In genomic region chr4:27474691-27475090, GRCh38 we compare ENCODE assay signal across 26 cellular contexts.
"Had no signal": no experiment of that assay in that cellular context is flagged by ENCODE, and none has a peak within 500 bp of the region (broad histone marks: within the 10 kb centered on the region; RNA-seq: fewer than 3 reads in every experiment).

No MANE protein-coding gene starts in this region.

- ATAC-seq: activated naive CD4-positive, alpha-beta T cell treated with anti-CD3 and anti-CD28 coated beads, Interleukin-2, amount 50 U/mL, for 72 hours; activated T-cell treated with anti-CD3 and anti-CD28 coated beads, Interleukin-2, amount 50 U/mL, for 72 hours; body of pancreas had no signal

- DNase-seq: activated CD4-positive, alpha-beta memory T cell treated with anti-CD3 and anti-CD28 coated beads, Interleukin-2, amount 10 ng/mL, durations not matched to agents 7 days and 5 days; activated CD4-positive, alpha-beta T cell treated with anti-CD3 and anti-CD28 coated beads for 4 hours; activated CD4-positive, alpha-beta T cell treated with anti-CD3 and anti-CD28 coated beads, Interleukin-2, amount 10 ng/mL, durations not matched to agents 7 days and 5 days; activated CD4-positive, alpha-beta T cell treated with anti-CD3 and anti-CD28 coated beads, Interleukin-2, amount 50 U/mL, for 4 hours; activated CD4-positive, CD25-positive, alpha-beta regulatory T cell; activated CD4-positive, CD25-positive, alpha-beta regulatory T cell treated with anti-CD3 and anti-CD28 coated beads, Interleukin-2, amount 50 U/mL, for 72 hours; activated CD8-positive, alpha-beta memory T cell treated with anti-CD3 and anti-CD28 coated beads, Interleukin-2, amount 50 U/mL, for 48 hours; activated gamma-delta T cell; activated naive CD4-positive, alpha-beta T cell; activated naive CD4-positive, alpha-beta T cell treated with anti-CD3 and anti-CD28 coated beads, Interleukin-2, amount 10 ng/mL, durations not matched to agents 7 days and 5 days; activated naive CD8-positive, alpha-beta T cell treated with anti-CD3 and anti-CD28 coated beads, Interleukin-2, amount 10 ng/mL, durations not matched to agents 7 days and 5 days; activated T-cell treated with anti-CD3 and anti-CD28 coated beads for 4 hours; activated T-cell treated with anti-CD3 and anti-CD28 coated beads, Interleukin-2, amount 50 U/mL, for 24 hours; activated T-cell treated with anti-CD3 and anti-CD28 coated beads, Interleukin-2, amount 50 U/mL, for 72 hours; body of pancreas; central memory CD4-positive, alpha-beta T cell; cerebellar nuclear complex; colonic mucosa; effector CD8-positive, alpha-beta T cell; esophagus squamous epithelium; head of caudate nucleus; T-helper 2 cell had no signal

- H3K4me3 ChIP-seq: ascending aorta, body of pancreas, cardiac muscle cell, colonic mucosa, esophagus squamous epithelium had no signal

- H3K36me3 Mint-ChIP-seq: activated naive CD4-positive, alpha-beta T cell treated with anti-CD3 and anti-CD28 coated beads, Interleukin-2, amount 10 ng/mL, durations not matched to agents 7 days and 5 days; activated naive CD4-positive, alpha-beta T cell treated with anti-CD3 and anti-CD28 coated beads, Interleukin-2, amount 50 U/mL, for 72 hours; activated naive CD8-positive, alpha-beta T cell treated with anti-CD3 and anti-CD28 coated beads, Interleukin-2, amount 10 ng/mL, durations not matched to agents 7 days and 5 days had no signal

- H3K9me3 ChIP-seq: ascending aorta, body of pancreas, colonic mucosa, esophagus squamous epithelium had no signal

- H3K4me1 Mint-ChIP-seq: activated CD4-positive, alpha-beta memory T cell treated with anti-CD3 and anti-CD28 coated beads, Interleukin-2, amount 10 ng/mL, durations not matched to agents 7 days and 5 days; activated CD4-positive, alpha-beta T cell treated with anti-CD3 and anti-CD28 coated beads, Interleukin-2, amount 10 ng/mL, durations not matched to agents 7 days and 5 days; activated naive CD4-positive, alpha-beta T cell treated with anti-CD3 and anti-CD28 coated beads, Interleukin-2, amount 10 ng/mL, durations not matched to agents 7 days and 5 days; activated naive CD8-positive, alpha-beta T cell treated with anti-CD3 and anti-CD28 coated beads, Interleukin-2, amount 10 ng/mL, durations not matched to agents 7 days and 5 days had no signal

- H3K36me3 ChIP-seq: ascending aorta, cardiac muscle cell, colonic mucosa, esophagus squamous epithelium had no signal

- H3K27me3 Mint-ChIP-seq: activated CD4-positive, alpha-beta memory T cell treated with anti-CD3 and anti-CD28 coated beads, Interleukin-2, amount 10 ng/mL, durations not matched to agents 7 days and 5 days; activated CD4-positive, alpha-beta T cell treated with anti-CD3 and anti-CD28 coated beads, Interleukin-2, amount 10 ng/mL, durations not matched to agents 7 days and 5 days; activated naive CD4-positive, alpha-beta T cell treated with anti-CD3 and anti-CD28 coated beads, Interleukin-2, amount 10 ng/mL, durations not matched to agents 7 days and 5 days; activated naive CD8-positive, alpha-beta T cell treated with anti-CD3 and anti-CD28 coated beads, Interleukin-2, amount 10 ng/mL, durations not matched to agents 7 days and 5 days; activated T-cell treated with anti-CD3 and anti-CD28 coated beads, Interleukin-2, amount 50 U/mL, for 24 hours had no signal

- H3K27ac ChIP-seq: ascending aorta, body of pancreas, cardiac muscle cell, colonic mucosa, epithelial cell of prostate, esophagus squamous epithelium had no signal

- H3K4me3 Mint-ChIP-seq: activated CD4-positive, alpha-beta memory T cell treated with anti-CD3 and anti-CD28 coated beads, Interleukin-2, amount 10 ng/mL, durations not matched to agents 7 days and 5 days; activated CD4-positive, alpha-beta T cell treated with anti-CD3 and anti-CD28 coated beads, Interleukin-2, amount 10 ng/mL, durations not matched to agents 7 days and 5 days; activated naive CD4-positive, alpha-beta T cell treated with anti-CD3 and anti-CD28 coated beads, Interleukin-2, amount 10 ng/mL, durations not matched to agents 7 days and 5 days; activated naive CD8-positive, alpha-beta T cell treated with anti-CD3 and anti-CD28 coated beads, Interleukin-2, amount 10 ng/mL, durations not matched to agents 7 days and 5 days; activated T-cell treated with anti-CD3 and anti-CD28 coated beads, Interleukin-2, amount 50 U/mL, for 24 hours; activated T-cell treated with anti-CD3 and anti-CD28 coated beads, Interleukin-2, amount 50 U/mL, for 72 hours had no signal

- H3K9me3 Mint-ChIP-seq: activated CD4-positive, alpha-beta memory T cell treated with anti-CD3 and anti-CD28 coated beads, Interleukin-2, amount 10 ng/mL, durations not matched to agents 7 days and 5 days; activated CD4-positive, alpha-beta T cell treated with anti-CD3 and anti-CD28 coated beads, Interleukin-2, amount 10 ng/mL, durations not matched to agents 7 days and 5 days; activated naive CD8-positive, alpha-beta T cell treated with anti-CD3 and anti-CD28 coated beads, Interleukin-2, amount 10 ng/mL, durations not matched to agents 7 days and 5 days; activated T-cell treated with anti-CD3 and anti-CD28 coated beads, Interleukin-2, amount 50 U/mL, for 24 hours had no signal

- H3K27me3 ChIP-seq: ascending aorta, body of pancreas, cardiac muscle cell, colonic mucosa, esophagus squamous epithelium had no signal

- H3K27ac Mint-ChIP-seq: activated CD4-positive, alpha-beta memory T cell treated with anti-CD3 and anti-CD28 coated beads, Interleukin-2, amount 10 ng/mL, durations not matched to agents 7 days and 5 days; activated CD4-positive, alpha-beta T cell treated with anti-CD3 and anti-CD28 coated beads, Interleukin-2, amount 10 ng/mL, durations not matched to agents 7 days and 5 days; activated naive CD4-positive, alpha-beta T cell treated with anti-CD3 and anti-CD28 coated beads, Interleukin-2, amount 10 ng/mL, durations not matched to agents 7 days and 5 days; activated naive CD4-positive, alpha-beta T cell treated with anti-CD3 and anti-CD28 coated beads, Interleukin-2, amount 50 U/mL, for 72 hours; activated naive CD8-positive, alpha-beta T cell treated with anti-CD3 and anti-CD28 coated beads, Interleukin-2, amount 10 ng/mL, durations not matched to agents 7 days and 5 days; activated T-cell treated with anti-CD3 and anti-CD28 coated beads, Interleukin-2, amount 50 U/mL, for 24 hours; activated T-cell treated with anti-CD3 and anti-CD28 coated beads, Interleukin-2, amount 50 U/mL, for 72 hours had no signal

- H3K4me1 ChIP-seq: ascending aorta, body of pancreas, colonic mucosa, esophagus squamous epithelium had no signal
